ENCODE assay signal across 21 cellular contexts in genomic region chr18:52077251-52077983, GRCh38.
"Had no signal": no experiment of that assay in that cellular context is flagged by ENCODE, and none has a peak within 500 bp of the region (broad histone marks: within the 10 kb centered on the region; RNA-seq: fewer than 3 reads in every experiment).

No MANE protein-coding gene starts in this region.

- H3K9me3 Mint-ChIP-seq: endodermal cell had no signal

- H3K4me3 ChIP-seq: gastrocnemius medialis, heart right ventricle, psoas muscle, spleen, tibial artery, upper lobe of left lung, uterus had no signal

- H3K4me1 ChIP-seq: gastrocnemius medialis, heart right ventricle, psoas muscle, spleen, tibial artery, upper lobe of left lung, uterus had no signal

- H3K27ac Mint-ChIP-seq: endodermal cell; naive thymus-derived CD8-positive, alpha-beta T cell; stimulated activated memory B cell treated with anti-CD40 and anti-IgM and Interleukin-4, amounts not matched to agents 10 μg/mL and 1 μg/mL and 100 μg/mL, for 72 hours; stimulated activated naive CD8-positive, alpha-beta T cell treated with anti-CD3 and anti-CD28 coated beads, Interleukin-15, Interleukin-2, amounts not matched to agents 100 ng/mL and 50 ng/mL, for 24 hours had no signal

- H3K27me3 ChIP-seq: gastrocnemius medialis, heart right ventricle, neutrophil, spleen, tibial artery, upper lobe of left lung, uterus had no signal

- H3K36me3 ChIP-seq: gastrocnemius medialis, heart right ventricle, neutrophil, spleen, tibial artery, upper lobe of left lung, uterus had no signal

- H3K4me3 Mint-ChIP-seq: endodermal cell; naive thymus-derived CD8-positive, alpha-beta T cell; stimulated activated memory B cell treated with anti-CD40 and anti-IgM and Interleukin-4, amounts not matched to agents 10 μg/mL and 1 μg/mL and 100 μg/mL, for 72 hours; stimulated activated naive CD8-positive, alpha-beta T cell treated with anti-CD3 and anti-CD28 coated beads, Interleukin-15, Interleukin-2, amounts not matched to agents 100 ng/mL and 50 ng/mL, for 24 hours had no signal

- ATAC-seq: esophagus mucosa; gastrocnemius medialis; heart right ventricle; naive thymus-derived CD8-positive, alpha-beta T cell; psoas muscle; sciatic nerve; stimulated activated memory B cell treated with anti-CD40 and anti-IgM and Interleukin-4, amounts not matched to agents 10 μg/mL and 1 μg/mL and 100 μg/mL, for 72 hours had no signal

- H3K4me1 Mint-ChIP-seq: endodermal cell; naive thymus-derived CD8-positive, alpha-beta T cell; stimulated activated memory B cell treated with anti-CD40 and anti-IgM and Interleukin-4, amounts not matched to agents 10 μg/mL and 1 μg/mL and 100 μg/mL, for 72 hours had no signal

- H3K27me3 Mint-ChIP-seq: naive thymus-derived CD8-positive, alpha-beta T cell; stimulated activated memory B cell treated with anti-CD40 and anti-IgM and Interleukin-4, amounts not matched to agents 10 μg/mL and 1 μg/mL and 100 μg/mL, for 72 hours; stimulated activated naive CD8-positive, alpha-beta T cell treated with anti-CD3 and anti-CD28 coated beads, Interleukin-15, Interleukin-2, amounts not matched to agents 100 ng/mL and 50 ng/mL, for 24 hours had no signal

- DNase-seq: effector CD4-positive, alpha-beta T cell; endodermal cell; gastrocnemius medialis; heart right ventricle; hypothalamus; kidney glomerular epithelial cell; naive thymus-derived CD8-positive, alpha-beta T cell; psoas muscle; retina; spleen; stimulated activated CD4-positive, alpha-beta T cell treated with anti-CD3 and anti-CD28 coated beads, Interleukin-15, amount 100 ng/mL, for 24 hours; stimulated activated CD4-positive, alpha-beta T cell treated with anti-CD3 and anti-CD28 coated beads, Interleukin-1b, Interleukin-23, amount 100 ng/mL, for 48 hours; stimulated activated CD4-positive, alpha-beta T cell treated with anti-CD3 and anti-CD28 coated beads, Interleukin-4, amount 100 ng/mL, for 24 hours; tibial artery; upper lobe of left lung; uterus had no signal

- H3K27ac ChIP-seq: gastrocnemius medialis, heart right ventricle, neutrophil, psoas muscle, spleen, tibial artery, upper lobe of left lung, uterus had no signal

- H3K9me3 ChIP-seq: gastrocnemius medialis, neutrophil, psoas muscle, spleen, tibial artery, upper lobe of left lung, uterus had no signal
